In the genomic region with DNA sequence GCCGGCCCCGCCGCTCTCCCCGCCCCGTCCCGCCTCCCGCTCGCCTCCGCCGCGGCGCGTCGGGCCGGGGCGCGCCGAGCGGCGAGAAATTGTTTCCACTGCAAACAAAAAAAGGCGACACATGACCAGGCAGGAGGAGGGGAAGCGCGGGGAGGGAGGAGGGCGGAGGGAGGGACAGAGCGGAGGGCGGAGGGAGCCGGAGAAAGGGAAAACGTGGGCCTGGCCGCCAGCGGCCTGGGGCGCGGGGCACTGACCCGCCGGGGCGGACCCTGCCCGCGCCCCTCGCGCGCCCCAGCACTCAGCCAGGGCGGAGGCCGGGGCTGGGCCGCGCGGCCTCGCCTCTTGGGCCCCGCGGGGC, we compare ENCODE assay signal across 8 cellular contexts. TPM values are rescaled to one million over a fixed set of nuclear protein-coding genes. Genes with fewer than 3 reads are reported as not detected.
DNase-seq lines count a peak whose midpoint lies in the region; ATAC-seq and TF ChIP-seq lines count a peak whose summit lies in the region.

A gene with protein sequence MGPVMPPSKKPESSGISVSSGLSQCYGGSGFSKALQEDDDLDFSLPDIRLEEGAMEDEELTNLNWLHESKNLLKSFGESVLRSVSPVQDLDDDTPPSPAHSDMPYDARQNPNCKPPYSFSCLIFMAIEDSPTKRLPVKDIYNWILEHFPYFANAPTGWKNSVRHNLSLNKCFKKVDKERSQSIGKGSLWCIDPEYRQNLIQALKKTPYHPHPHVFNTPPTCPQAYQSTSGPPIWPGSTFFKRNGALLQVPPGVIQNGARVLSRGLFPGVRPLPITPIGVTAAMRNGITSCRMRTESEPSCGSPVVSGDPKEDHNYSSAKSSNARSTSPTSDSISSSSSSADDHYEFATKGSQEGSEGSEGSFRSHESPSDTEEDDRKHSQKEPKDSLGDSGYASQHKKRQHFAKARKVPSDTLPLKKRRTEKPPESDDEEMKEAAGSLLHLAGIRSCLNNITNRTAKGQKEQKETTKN (minus strand): TSS at position 123 of the 358 bp plus-strand sequence. CDS start 4,757 bp downstream, outside the sequence.

- peak; percentile 24 to 89 (median 80) for DNase-seq in C1 segment of cervical spinal cord (lab: John Stamatoyannopoulos, UW)
- DNase-seq in NCI-H82 treated with DMSO at 0.1 percent for 48 hours (lab: John Stamatoyannopoulos, UW; ENCODE audit: unreplicated experiment) = peak; percentile 51
- peak; percentile 91 for DNase-seq in activated CD8-positive, alpha-beta T cell treated with anti-CD3 and anti-CD28 coated beads for 36 hours
- DNase-seq in ecto neural progenitor cell (ENCODE audit: low spot score) = peak; percentile 92
- peak; percentile 94 for DNase-seq in lower lobe of right lung
- peak; percentile 66 to 76 (median 74) for DNase-seq in stimulated activated CD4-positive, alpha-beta T cell treated with anti-CD3 and anti-CD28 coated beads, TNF-alpha, amount 100 ng/mL, for 1 hour (ENCODE audit: low read depth in 3 of 3, low spot score in 1 of 3)

- no peak for TF ChIP-seq CTCF in activated CD8-positive, alpha-beta T cell treated with anti-CD3 and anti-CD28 coated beads for 36 hours (IDR thresholded peaks at IDR 0.05)
- no peak for TF ChIP-seq CTCF in lower lobe of right lung (IDR thresholded peaks at IDR 0.05)

- H3K4me3 Mint-ChIP-seq in activated CD8-positive, alpha-beta T cell treated with anti-CD3 and anti-CD28 coated beads for 36 hours = peak within 1 kb of the TSS; percentile 92

- H3K4me1 ChIP-seq in lower lobe of right lung = peaks cover 33% of the 10 kb centered on the region

- H3K9me3 ChIP-seq in lower lobe of right lung = no peaks in the 10 kb centered on the region

- H3K36me3 Mint-ChIP-seq in activated CD8-positive, alpha-beta T cell treated with anti-CD3 and anti-CD28 coated beads for 36 hours (ENCODE audit: low read depth) = peaks cover 49% of the 10 kb centered on the region

- H3K9me3 Mint-ChIP-seq in activated CD8-positive, alpha-beta T cell treated with anti-CD3 and anti-CD28 coated beads for 36 hours = no peaks in the 10 kb centered on the region

- H3K27ac Mint-ChIP-seq in activated CD8-positive, alpha-beta T cell treated with anti-CD3 and anti-CD28 coated beads for 36 hours = peak within 1 kb of the TSS; percentile 97

- peak; percentile 42 for ATAC-seq in GM19395 (IDR thresholded peaks at IDR 0.05; ENCODE audit: unreplicated experiment)
- ATAC-seq in HG03558 (IDR thresholded peaks at IDR 0.05; ENCODE audit: extremely low read depth, unreplicated experiment) = peak; percentile 24
- peak; percentile 57 for ATAC-seq in activated CD8-positive, alpha-beta T cell treated with anti-CD3 and anti-CD28 coated beads for 36 hours
- ATAC-seq in lower lobe of right lung = peak; percentile 82 to 88

- CTCF ChIA-PET in activated CD8-positive, alpha-beta T cell treated with anti-CD3 and anti-CD28 coated beads for 36 hours (lab: Charles Lee) = no interaction called here

- POLR2A ChIA-PET in activated CD8-positive, alpha-beta T cell treated with anti-CD3 and anti-CD28 coated beads for 36 hours (lab: Charles Lee) = no interaction called here

- H3K4me3 ChIP-seq in lower lobe of right lung = peak within 1 kb of the TSS; percentile 84

- H3K36me3 ChIP-seq in lower lobe of right lung = peaks cover 6% of the 10 kb centered on the region

- peak within 1 kb of the TSS; percentile 94 for H3K27ac ChIP-seq in lower lobe of right lung

- no peaks in the 10 kb centered on the region for H3K27me3 ChIP-seq in lower lobe of right lung (ENCODE audit: low read depth)

- no peaks in the 10 kb centered on the region for H3K27me3 Mint-ChIP-seq in activated CD8-positive, alpha-beta T cell treated with anti-CD3 and anti-CD28 coated beads for 36 hours

- intact Hi-C loops in activated CD8-positive, alpha-beta T cell treated with anti-CD3 and anti-CD28 coated beads for 36 hours (cut with micrococcal nuclease) = loop anchor here (5.0 to 10.0 kb wide), 5 partner anchors 112 to 372 kb away; no protein-coding TSS in a partner anchor
- intact Hi-C loops in lower lobe of right lung (cut with DNase I) = no loop called here

- H3K4me1 Mint-ChIP-seq in activated CD8-positive, alpha-beta T cell treated with anti-CD3 and anti-CD28 coated beads for 36 hours (ENCODE audit: low read depth) = peaks cover 54% of the 10 kb centered on the region

RNA-seq across cellular contexts. Expression of the gene that starts here (rescaled TPM):
- total RNA-seq in activated CD8-positive, alpha-beta T cell treated with anti-CD3 and anti-CD28 coated beads for 36 hours = 10 to 100 TPM; 83.4 to 85.0 TPM
- 116 TPM for total RNA-seq in lower lobe of right lung

Comparison
In these comparisons a context has a peak if more than half of its experiments do, and no peak if none do; other contexts are left out.
1. Peak in every context shown above with its lines: DNase-seq, ATAC-seq, H3K4me3 ChIP-seq and H3K27ac ChIP-seq.
2. ATAC-seq: peak in every context shown above with its lines; median percentile 85 in lower lobe of right lung; 57 in activated CD8-positive, alpha-beta T cell treated with anti-CD3 and anti-CD28 coated beads for 36 hours; 42 in GM19395; 24 in HG03558.